Comparison of ENCODE assay signal across 1 cellular context in the genomic region with DNA sequence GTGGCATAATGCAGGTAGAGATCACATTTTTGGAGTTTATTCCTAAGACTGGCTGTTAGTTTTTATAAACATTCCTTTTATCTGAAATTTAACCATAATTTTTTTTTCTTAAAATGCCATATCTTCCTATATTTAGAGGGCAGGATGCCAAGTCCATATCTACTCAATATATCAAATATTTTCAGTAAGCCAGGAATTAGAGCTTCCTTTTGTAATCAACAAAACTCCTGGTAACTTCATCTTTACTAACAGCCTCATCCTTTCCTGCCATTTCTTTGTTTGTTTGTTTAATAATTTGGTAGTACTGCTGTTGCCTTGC.
A peak's percentile ranks its signal among the peaks of the same experiment; 100 is the strongest.
TF ChIP-seq lines count a peak whose summit lies in the region.

No MANE protein-coding gene starts in this region.

TF ChIP-seq in HepG2, 621 proteins besides CTCF, POLR2A, EP300 and RAD21 (continued from another document and continues in another):
- TF ChIP-seq, protein P1, sequence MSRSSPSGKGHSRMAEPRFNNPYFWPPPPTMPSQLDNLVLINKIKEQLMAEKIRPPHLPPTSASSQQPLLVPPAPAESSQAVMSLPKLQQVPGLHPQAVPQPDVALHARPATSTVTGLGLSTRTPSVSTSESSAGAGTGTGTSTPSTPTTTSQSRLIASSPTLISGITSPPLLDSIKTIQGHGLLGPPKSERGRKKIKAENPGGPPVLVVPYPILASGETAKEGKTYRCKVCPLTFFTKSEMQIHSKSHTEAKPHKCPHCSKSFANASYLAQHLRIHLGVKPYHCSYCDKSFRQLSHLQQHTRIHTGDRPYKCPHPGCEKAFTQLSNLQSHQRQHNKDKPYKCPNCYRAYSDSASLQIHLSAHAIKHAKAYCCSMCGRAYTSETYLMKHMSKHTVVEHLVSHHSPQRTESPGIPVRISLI (CRISPR knock-in tag; IDR thresholded peaks at IDR 0.05; ENCODE audit: borderline replicate concordance): 0 out of 2 replicates have a peak, but pooled peaks have one; percentile 6
- TF ChIP-seq ZNF615 (CRISPR knock-in tag; IDR thresholded peaks at IDR 0.05; ENCODE audit: borderline replicate concordance): no peak
- no peak for TF ChIP-seq NPAS2 (CRISPR knock-in tag; IDR thresholded peaks at IDR 0.05; ENCODE audit: borderline replicate concordance)
- peak; percentile 19; the same call in 1 of the 2 replicates for TF ChIP-seq ZNF431 (CRISPR knock-in tag; IDR thresholded peaks at IDR 0.05; ENCODE audit: borderline replicate concordance, low read depth)
- no peak for TF ChIP-seq HDAC1 (CRISPR knock-in tag; IDR thresholded peaks at IDR 0.05)
- TF ChIP-seq GFI1 (CRISPR knock-in tag; IDR thresholded peaks at IDR 0.05; ENCODE audit: borderline replicate concordance): no peak
- peak; percentile 14 for TF ChIP-seq ZNF781 (CRISPR knock-in tag; IDR thresholded peaks at IDR 0.05; ENCODE audit: borderline replicate concordance, not compliant biosample characterization)
- TF ChIP-seq ZNF350 (CRISPR knock-in tag; IDR thresholded peaks at IDR 0.05; ENCODE audit: borderline replicate concordance, low read depth): 0 out of 2 replicates have a peak, but pooled peaks have one; percentile 11
- no peak for TF ChIP-seq FOXK2 (IDR thresholded peaks at IDR 0.05)
- peak; percentile 24 for TF ChIP-seq PHF21A (CRISPR knock-in tag; IDR thresholded peaks at IDR 0.05)
- 0 out of 2 replicates have a peak, but pooled peaks have one; percentile 28 for TF ChIP-seq SNAPC2 (CRISPR knock-in tag; IDR thresholded peaks at IDR 0.05)
- TF ChIP-seq, protein P2, sequence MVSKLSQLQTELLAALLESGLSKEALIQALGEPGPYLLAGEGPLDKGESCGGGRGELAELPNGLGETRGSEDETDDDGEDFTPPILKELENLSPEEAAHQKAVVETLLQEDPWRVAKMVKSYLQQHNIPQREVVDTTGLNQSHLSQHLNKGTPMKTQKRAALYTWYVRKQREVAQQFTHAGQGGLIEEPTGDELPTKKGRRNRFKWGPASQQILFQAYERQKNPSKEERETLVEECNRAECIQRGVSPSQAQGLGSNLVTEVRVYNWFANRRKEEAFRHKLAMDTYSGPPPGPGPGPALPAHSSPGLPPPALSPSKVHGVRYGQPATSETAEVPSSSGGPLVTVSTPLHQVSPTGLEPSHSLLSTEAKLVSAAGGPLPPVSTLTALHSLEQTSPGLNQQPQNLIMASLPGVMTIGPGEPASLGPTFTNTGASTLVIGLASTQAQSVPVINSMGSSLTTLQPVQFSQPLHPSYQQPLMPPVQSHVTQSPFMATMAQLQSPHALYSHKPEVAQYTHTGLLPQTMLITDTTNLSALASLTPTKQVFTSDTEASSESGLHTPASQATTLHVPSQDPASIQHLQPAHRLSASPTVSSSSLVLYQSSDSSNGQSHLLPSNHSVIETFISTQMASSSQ (IDR thresholded peaks at IDR 0.05; ENCODE audit: low read depth): no peak
- TF ChIP-seq, protein P2 (CRISPR knock-in tag; IDR thresholded peaks at IDR 0.05; ENCODE audit: borderline replicate concordance): 0 out of 2 replicates have a peak, but pooled peaks have one; percentile 38
- TF ChIP-seq, protein P3, sequence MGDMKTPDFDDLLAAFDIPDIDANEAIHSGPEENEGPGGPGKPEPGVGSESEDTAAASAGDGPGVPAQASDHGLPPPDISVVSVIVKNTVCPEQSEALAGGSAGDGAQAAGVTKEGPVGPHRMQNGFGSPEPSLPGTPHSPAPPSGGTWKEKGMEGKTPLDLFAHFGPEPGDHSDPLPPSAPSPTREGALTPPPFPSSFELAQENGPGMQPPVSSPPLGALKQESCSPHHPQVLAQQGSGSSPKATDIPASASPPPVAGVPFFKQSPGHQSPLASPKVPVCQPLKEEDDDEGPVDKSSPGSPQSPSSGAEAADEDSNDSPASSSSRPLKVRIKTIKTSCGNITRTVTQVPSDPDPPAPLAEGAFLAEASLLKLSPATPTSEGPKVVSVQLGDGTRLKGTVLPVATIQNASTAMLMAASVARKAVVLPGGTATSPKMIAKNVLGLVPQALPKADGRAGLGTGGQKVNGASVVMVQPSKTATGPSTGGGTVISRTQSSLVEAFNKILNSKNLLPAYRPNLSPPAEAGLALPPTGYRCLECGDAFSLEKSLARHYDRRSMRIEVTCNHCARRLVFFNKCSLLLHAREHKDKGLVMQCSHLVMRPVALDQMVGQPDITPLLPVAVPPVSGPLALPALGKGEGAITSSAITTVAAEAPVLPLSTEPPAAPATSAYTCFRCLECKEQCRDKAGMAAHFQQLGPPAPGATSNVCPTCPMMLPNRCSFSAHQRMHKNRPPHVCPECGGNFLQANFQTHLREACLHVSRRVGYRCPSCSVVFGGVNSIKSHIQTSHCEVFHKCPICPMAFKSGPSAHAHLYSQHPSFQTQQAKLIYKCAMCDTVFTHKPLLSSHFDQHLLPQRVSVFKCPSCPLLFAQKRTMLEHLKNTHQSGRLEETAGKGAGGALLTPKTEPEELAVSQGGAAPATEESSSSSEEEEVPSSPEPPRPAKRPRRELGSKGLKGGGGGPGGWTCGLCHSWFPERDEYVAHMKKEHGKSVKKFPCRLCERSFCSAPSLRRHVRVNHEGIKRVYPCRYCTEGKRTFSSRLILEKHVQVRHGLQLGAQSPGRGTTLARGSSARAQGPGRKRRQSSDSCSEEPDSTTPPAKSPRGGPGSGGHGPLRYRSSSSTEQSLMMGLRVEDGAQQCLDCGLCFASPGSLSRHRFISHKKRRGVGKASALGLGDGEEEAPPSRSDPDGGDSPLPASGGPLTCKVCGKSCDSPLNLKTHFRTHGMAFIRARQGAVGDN (CRISPR knock-in tag; IDR thresholded peaks at IDR 0.05): peak; percentile 7
- 0 out of 2 replicates have a peak, but pooled peaks have one; percentile 4 for TF ChIP-seq SOX13 (IDR thresholded peaks at IDR 0.05)
- TF ChIP-seq SOX13 (CRISPR knock-in tag; conservative IDR thresholded peaks at IDR 0.05 in 1 of 2, IDR thresholded peaks at IDR 0.05 in 1 of 2): no peak
- peak; percentile 43; the same call in 1 of the 2 replicates for TF ChIP-seq ZNF543 (CRISPR knock-in tag; IDR thresholded peaks at IDR 0.05)
- peak; percentile 72; the same call in 1 of the 2 replicates for TF ChIP-seq ZNF510 (CRISPR knock-in tag; IDR thresholded peaks at IDR 0.05; ENCODE audit: low read depth)
- TF ChIP-seq, protein P4, sequence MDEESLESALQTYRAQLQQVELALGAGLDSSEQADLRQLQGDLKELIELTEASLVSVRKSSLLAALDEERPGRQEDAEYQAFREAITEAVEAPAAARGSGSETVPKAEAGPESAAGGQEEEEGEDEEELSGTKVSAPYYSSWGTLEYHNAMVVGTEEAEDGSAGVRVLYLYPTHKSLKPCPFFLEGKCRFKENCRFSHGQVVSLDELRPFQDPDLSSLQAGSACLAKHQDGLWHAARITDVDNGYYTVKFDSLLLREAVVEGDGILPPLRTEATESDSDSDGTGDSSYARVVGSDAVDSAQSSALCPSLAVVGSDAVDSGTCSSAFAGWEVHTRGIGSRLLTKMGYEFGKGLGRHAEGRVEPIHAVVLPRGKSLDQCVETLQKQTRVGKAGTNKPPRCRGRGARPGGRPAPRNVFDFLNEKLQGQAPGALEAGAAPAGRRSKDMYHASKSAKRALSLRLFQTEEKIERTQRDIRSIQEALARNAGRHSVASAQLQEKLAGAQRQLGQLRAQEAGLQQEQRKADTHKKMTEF (CRISPR knock-in tag; IDR thresholded peaks at IDR 0.05): peak; percentile 40; the same call in 1 of the 2 replicates
- peak; percentile 2; the same call in 1 of the 2 replicates for TF ChIP-seq ATF1 (CRISPR knock-in tag; IDR thresholded peaks at IDR 0.05)
- TF ChIP-seq KAT8 (CRISPR knock-in tag; IDR thresholded peaks at IDR 0.05): peak; percentile 7; the same call in 1 of the 2 replicates
- no peak for TF ChIP-seq ZSCAN22 (CRISPR knock-in tag; IDR thresholded peaks at IDR 0.05)
- TF ChIP-seq, protein P5, sequence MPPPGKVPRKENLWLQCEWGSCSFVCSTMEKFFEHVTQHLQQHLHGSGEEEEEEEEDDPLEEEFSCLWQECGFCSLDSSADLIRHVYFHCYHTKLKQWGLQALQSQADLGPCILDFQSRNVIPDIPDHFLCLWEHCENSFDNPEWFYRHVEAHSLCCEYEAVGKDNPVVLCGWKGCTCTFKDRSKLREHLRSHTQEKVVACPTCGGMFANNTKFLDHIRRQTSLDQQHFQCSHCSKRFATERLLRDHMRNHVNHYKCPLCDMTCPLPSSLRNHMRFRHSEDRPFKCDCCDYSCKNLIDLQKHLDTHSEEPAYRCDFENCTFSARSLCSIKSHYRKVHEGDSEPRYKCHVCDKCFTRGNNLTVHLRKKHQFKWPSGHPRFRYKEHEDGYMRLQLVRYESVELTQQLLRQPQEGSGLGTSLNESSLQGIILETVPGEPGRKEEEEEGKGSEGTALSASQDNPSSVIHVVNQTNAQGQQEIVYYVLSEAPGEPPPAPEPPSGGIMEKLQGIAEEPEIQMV (CRISPR knock-in tag; IDR thresholded peaks at IDR 0.05; ENCODE audit: low read depth): 0 out of 2 replicates have a peak, but pooled peaks have one; percentile 12
- TF ChIP-seq ZBTB20 (CRISPR knock-in tag; IDR thresholded peaks at IDR 0.05; ENCODE audit: borderline replicate concordance, low read depth): 0 out of 2 replicates have a peak, but pooled peaks have one; percentile 7
- no peak for TF ChIP-seq KDM3A (CRISPR knock-in tag; IDR thresholded peaks at IDR 0.05; ENCODE audit: low read depth)
- peak; percentile 4; the same call in 1 of the 2 replicates for TF ChIP-seq NR2F6 (IDR thresholded peaks at IDR 0.05)
- TF ChIP-seq NR2F6 (CRISPR knock-in tag; IDR thresholded peaks at IDR 0.05): no peak
- TF ChIP-seq NCOA1 (CRISPR knock-in tag; IDR thresholded peaks at IDR 0.05): 0 out of 2 replicates have a peak, but pooled peaks have one; percentile 13
- TF ChIP-seq, protein P6, sequence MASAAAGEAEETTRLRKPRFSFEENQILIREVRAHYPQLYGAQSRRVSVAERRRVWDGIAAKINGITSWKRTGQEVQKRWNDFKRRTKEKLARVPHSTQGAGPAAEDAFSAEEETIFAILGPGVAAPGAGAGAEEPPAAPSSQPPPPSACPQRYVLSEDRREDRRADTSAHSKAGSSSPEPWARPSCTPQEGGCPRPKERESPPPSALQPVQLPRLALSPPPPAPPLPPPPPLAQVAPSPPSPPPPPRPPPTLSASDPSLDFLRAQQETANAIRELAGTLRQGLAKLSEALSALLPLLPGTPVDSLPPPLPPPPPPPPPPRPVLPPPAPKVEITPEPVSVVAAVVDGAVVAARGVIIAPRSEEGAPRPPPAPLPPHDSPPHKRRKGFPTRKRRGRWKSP (CRISPR knock-in tag; IDR thresholded peaks at IDR 0.05): 0 out of 2 replicates have a peak, but pooled peaks have one; percentile 50
- peak; percentile 24; the same call in 1 of the 2 replicates for TF ChIP-seq NFIC (IDR thresholded peaks at IDR 0.05; ENCODE audit: low read length)
- 0 out of 2 replicates have a peak, but pooled peaks have one; percentile 24 for TF ChIP-seq MEIS1 (CRISPR knock-in tag; IDR thresholded peaks at IDR 0.05; ENCODE audit: borderline replicate concordance)
- TF ChIP-seq, protein P7, sequence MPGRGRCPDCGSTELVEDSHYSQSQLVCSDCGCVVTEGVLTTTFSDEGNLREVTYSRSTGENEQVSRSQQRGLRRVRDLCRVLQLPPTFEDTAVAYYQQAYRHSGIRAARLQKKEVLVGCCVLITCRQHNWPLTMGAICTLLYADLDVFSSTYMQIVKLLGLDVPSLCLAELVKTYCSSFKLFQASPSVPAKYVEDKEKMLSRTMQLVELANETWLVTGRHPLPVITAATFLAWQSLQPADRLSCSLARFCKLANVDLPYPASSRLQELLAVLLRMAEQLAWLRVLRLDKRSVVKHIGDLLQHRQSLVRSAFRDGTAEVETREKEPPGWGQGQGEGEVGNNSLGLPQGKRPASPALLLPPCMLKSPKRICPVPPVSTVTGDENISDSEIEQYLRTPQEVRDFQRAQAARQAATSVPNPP (CRISPR knock-in tag; IDR thresholded peaks at IDR 0.05): peak; percentile 46; the same call in 1 of the 2 replicates
- TF ChIP-seq, protein P8, sequence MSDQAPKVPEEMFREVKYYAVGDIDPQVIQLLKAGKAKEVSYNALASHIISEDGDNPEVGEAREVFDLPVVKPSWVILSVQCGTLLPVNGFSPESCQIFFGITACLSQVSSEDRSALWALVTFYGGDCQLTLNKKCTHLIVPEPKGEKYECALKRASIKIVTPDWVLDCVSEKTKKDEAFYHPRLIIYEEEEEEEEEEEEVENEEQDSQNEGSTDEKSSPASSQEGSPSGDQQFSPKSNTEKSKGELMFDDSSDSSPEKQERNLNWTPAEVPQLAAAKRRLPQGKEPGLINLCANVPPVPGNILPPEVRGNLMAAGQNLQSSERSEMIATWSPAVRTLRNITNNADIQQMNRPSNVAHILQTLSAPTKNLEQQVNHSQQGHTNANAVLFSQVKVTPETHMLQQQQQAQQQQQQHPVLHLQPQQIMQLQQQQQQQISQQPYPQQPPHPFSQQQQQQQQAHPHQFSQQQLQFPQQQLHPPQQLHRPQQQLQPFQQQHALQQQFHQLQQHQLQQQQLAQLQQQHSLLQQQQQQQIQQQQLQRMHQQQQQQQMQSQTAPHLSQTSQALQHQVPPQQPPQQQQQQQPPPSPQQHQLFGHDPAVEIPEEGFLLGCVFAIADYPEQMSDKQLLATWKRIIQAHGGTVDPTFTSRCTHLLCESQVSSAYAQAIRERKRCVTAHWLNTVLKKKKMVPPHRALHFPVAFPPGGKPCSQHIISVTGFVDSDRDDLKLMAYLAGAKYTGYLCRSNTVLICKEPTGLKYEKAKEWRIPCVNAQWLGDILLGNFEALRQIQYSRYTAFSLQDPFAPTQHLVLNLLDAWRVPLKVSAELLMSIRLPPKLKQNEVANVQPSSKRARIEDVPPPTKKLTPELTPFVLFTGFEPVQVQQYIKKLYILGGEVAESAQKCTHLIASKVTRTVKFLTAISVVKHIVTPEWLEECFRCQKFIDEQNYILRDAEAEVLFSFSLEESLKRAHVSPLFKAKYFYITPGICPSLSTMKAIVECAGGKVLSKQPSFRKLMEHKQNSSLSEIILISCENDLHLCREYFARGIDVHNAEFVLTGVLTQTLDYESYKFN (CRISPR knock-in tag; conservative IDR thresholded peaks at IDR 0.05): 0 out of 2 replicates have a peak, but pooled peaks have one; percentile 3
- 0 out of 2 replicates have a peak, but pooled peaks have one; percentile 2 for TF ChIP-seq ZNF230 (CRISPR knock-in tag; IDR thresholded peaks at IDR 0.05)
- no peak for TF ChIP-seq GATA4 (IDR thresholded peaks at IDR 0.05; ENCODE audit: borderline replicate concordance, low read depth)
- TF ChIP-seq NCOR1 (IDR thresholded peaks at IDR 0.05; ENCODE audit: borderline replicate concordance, low read length): peak; percentile 78
- peak; percentile 28 for TF ChIP-seq RFXAP (CRISPR knock-in tag; IDR thresholded peaks at IDR 0.05; ENCODE audit: borderline replicate concordance)
- TF ChIP-seq ZBTB3 (CRISPR knock-in tag; IDR thresholded peaks at IDR 0.05; ENCODE audit: borderline replicate concordance, low read depth): 0 out of 2 replicates have a peak, but pooled peaks have one; percentile 22
